In the genomic region with DNA sequence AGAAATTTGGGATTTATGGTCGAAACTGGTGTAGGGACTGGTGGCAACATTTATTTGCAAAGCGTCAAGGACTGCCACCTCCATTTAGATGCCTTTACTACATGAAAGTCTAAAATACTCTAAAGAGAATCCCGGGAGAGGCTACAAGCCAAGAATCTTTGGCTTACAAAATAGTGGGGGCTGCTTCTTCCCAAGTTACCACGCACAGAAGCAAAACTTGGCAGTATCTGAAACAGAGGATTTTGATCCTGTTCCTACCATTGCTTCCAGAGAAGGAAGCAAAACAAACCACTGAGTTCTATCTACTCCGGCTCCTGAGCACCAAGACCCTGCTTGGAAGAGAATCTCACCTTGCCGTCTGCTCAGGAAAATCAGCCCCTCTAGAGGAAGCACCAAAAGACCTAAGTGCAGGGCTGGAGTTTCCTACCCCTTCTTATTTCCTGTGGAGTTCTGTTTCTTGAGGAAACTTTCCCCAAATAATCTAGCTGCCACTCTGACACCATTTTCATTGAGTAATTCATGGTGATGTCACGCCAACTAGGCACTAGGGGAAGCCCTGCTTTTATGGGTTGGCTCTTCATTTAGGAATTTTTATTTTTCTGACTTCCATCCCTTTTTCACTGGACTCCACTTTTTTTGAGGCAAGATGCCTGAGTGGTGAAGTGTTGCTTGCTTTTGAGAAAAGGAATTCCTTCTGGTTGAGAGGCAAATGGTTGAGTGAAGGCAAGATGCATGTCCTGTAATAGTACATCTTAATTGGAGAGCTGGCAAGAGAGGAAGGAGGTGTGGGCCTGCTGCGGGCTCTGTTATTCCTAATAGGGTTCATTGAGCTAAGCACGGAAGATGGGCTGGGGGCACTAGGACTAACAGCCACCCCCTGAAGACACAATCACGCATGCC, we compare ENCODE assay signal across 8 cellular contexts. TPM values are rescaled to one million over a fixed set of nuclear protein-coding genes. Genes with fewer than 3 reads are reported as not detected.
DNase-seq lines count a peak whose midpoint lies in the region; ATAC-seq and TF ChIP-seq lines count a peak whose summit lies in the region.

No MANE protein-coding gene starts in this region.

- H3K27ac ChIP-seq in SJCRH30 (peak overlapping the region; percentile 62), esophagus muscularis mucosa (replicated peaks in 1 of 4) (peak overlapping the region; percentile 76 to 86 (median 82))

- no peak for TF ChIP-seq POLR2A in esophagus muscularis mucosa (IDR thresholded peaks at IDR 0.05; ENCODE audit: low read depth)

- H3K4me3 ChIP-seq in SJCRH30 = peak overlapping the region; percentile 40
- peak overlapping the region; percentile 29 to 36 (median 32) for H3K4me3 ChIP-seq in esophagus muscularis mucosa
- peak overlapping the region; percentile 13 for H3K4me3 ChIP-seq in retinal pigment epithelial cell (ENCODE audit: low read length)

- TF ChIP-seq CTCF in esophagus muscularis mucosa (IDR thresholded peaks at IDR 0.05) (no peak), retinal pigment epithelial cell (conservative IDR thresholded peaks at IDR 0.05; ENCODE audit: low read depth, low read length) (no peak)

- 38% methylated on average over 9 of the region's 10 CpGs for WGBS in esophagus muscularis mucosa

- TF ChIP-seq EP300 in esophagus muscularis mucosa (IDR thresholded peaks at IDR 0.05) = no peak

- H3K9me3 ChIP-seq in SJCRH30 (replicated peaks) (no peaks in the 10 kb centered on the region), esophagus muscularis mucosa (no peaks in the 10 kb centered on the region)

- no peaks in the 10 kb centered on the region for H3K36me3 ChIP-seq in SJCRH30
- H3K36me3 ChIP-seq in esophagus muscularis mucosa = no peaks in the 10 kb centered on the region

- H3K27me3 ChIP-seq in SJCRH30 (no peaks in the 10 kb centered on the region), esophagus muscularis mucosa (no peaks in the 10 kb centered on the region)

- intact Hi-C loops in esophagus muscularis mucosa (cut with DNase I) = loop anchor here (5.0 kb wide), 1 partner anchor 40 kb away; no protein-coding TSS in a partner anchor

- H3K4me1 ChIP-seq in SJCRH30 (peaks cover 68% of the 10 kb centered on the region), esophagus muscularis mucosa (peaks cover 29 to 65% (median 56%) of the 10 kb centered on the region in 4 donors)

- ATAC-seq in HG03565 (IDR thresholded peaks at IDR 0.05; ENCODE audit: unreplicated experiment) = no peak

- DNase-seq in NCI-H1105 (lab: John Stamatoyannopoulos, UW) (peak; percentile 16), NCI-H1105 treated with DMSO at 0.1 percent for 48 hours (lab: John Stamatoyannopoulos, UW) (no peak), SJCRH30 (no peak), esophagus muscularis mucosa (ENCODE audit: extremely low spot score) (no peak), retinal pigment epithelial cell (ENCODE audit: low read depth) (peak; percentile 61), NCI-H1436 treated with DMSO at 0.1 percent for 48 hours (lab: John Stamatoyannopoulos, UW) (no peak), RPMI8226 (no peak)

RNA-seq across cellular contexts. Expression of a gene that starts 36.8 kb away (rescaled TPM):
- total RNA-seq in SJCRH30 (2014; rRNA removed; shearing (Covaris generic)) = 117 and 128 TPM in 2 replicates
- 10 to 100 TPM; 14.5 to 23.2 (median 17.8) TPM for total RNA-seq in esophagus muscularis mucosa

Comparison
In these comparisons a context has a peak if more than half of its experiments do, and no peak if none do; other contexts are left out.
1. DNase-seq: peak in NCI-H1105 (single experiment) and retinal pigment epithelial cell (single experiment); none in NCI-H1105 treated with DMSO at 0.1 percent for 48 hours (single experiment), SJCRH30 (0 of 2), esophagus muscularis mucosa (single experiment), NCI-H1436 treated with DMSO at 0.1 percent for 48 hours (single experiment) and RPMI8226 (single experiment).
2. Peak in every context shown above with its lines, with median percentiles within 50 percentile points of each other: H3K4me3 ChIP-seq.